ENCODE assay signal across 12 cellular contexts in genomic region chr1:156584813-156585212, GRCh38. TPM values are rescaled to one million over a fixed set of nuclear protein-coding genes. Genes with fewer than 3 reads are reported as not detected.
A peak's percentile ranks its signal among the peaks of the same experiment; 100 is the strongest.
DNase-seq lines count a peak whose midpoint lies in the region; ATAC-seq, FAIRE-seq and TF ChIP-seq lines count a peak whose summit lies in the region.
"Had no signal": no experiment of that assay in that cellular context is flagged by ENCODE, and none has a peak within 500 bp of the region (broad histone marks: within the 10 kb centered on the region; RNA-seq: fewer than 3 reads in every experiment).

No MANE protein-coding gene starts in this region.

- POLR2A ChIA-PET in K562 (lab: Yijun Ruan, JAX): interaction anchor here (0.7 kb wide), 1 partner anchor 49 kb away, joined by 4 read pairs; no protein-coding TSS in a partner anchor

- H2AFZ ChIP-seq in Karpas-422 (ENCODE audit: low read length): no peak overlapping the region
- peak overlapping the region; percentile 63; the same call in 1 of the 2 replicates for H2AFZ ChIP-seq in K562 (ENCODE audit: low read depth, low read length)

- H3K4me3 Mint-ChIP-seq in activated T-cell treated with anti-CD3 and anti-CD28 coated beads, Interleukin-2, amount 50 U/mL, for 24 hours: no peak overlapping the region

- WGBS in K562 (ENCODE audit: insufficient coverage, low coverage, missing lambda C conversion rate): 26% methylated on average over 11 of the region's 11 CpGs

- H3K79me2 ChIP-seq in Karpas-422 (ENCODE audit: low read length) (no peaks in the 10 kb centered on the region), K562 (ENCODE audit: control insufficient read depth, insufficient read depth, low read length) (no peaks in the 10 kb centered on the region)

- H3K4me3 ChIP-seq in Karpas-422 (ENCODE audit: low read length): no peak overlapping the region
- H3K4me3 ChIP-seq in K562: no peak overlapping the region
- no peak overlapping the region for H3K4me3 ChIP-seq in retinal pigment epithelial cell (ENCODE audit: low read length)
- H3K4me3 ChIP-seq: thyroid gland had no signal

- TF ChIP-seq EP300 in K562 (IDR thresholded peaks at IDR 0.05; ENCODE audit: low read length): no peak

- H4K20me1 ChIP-seq in Karpas-422 (ENCODE audit: insufficient read depth, low read depth, low read length) (no peaks in the 10 kb centered on the region), K562 (replicated peaks; ENCODE audit: control insufficient read depth, insufficient read depth, low read length) (no peaks in the 10 kb centered on the region)

- in situ Hi-C loops in K562 (cut with MboI): no loop called here

- no peaks in the 10 kb centered on the region for H3K9me3 Mint-ChIP-seq in activated T-cell treated with anti-CD3 and anti-CD28 coated beads, Interleukin-2, amount 50 U/mL, for 24 hours

- DNase-seq in NCI-H2081 (lab: John Stamatoyannopoulos, UW) (peak; percentile 14 to 64), NCI-H2081 treated with DMSO at 0.1 percent for 48 hours (lab: John Stamatoyannopoulos, UW) (no peak), Karpas-422 (peak; percentile 71), K562 (ENCODE audit: extremely low read depth in 1 of 4, low spot score in 3 of 4) (peak; percentile 45 to 63 (median 60)), retinal pigment epithelial cell (ENCODE audit: low read depth) (no peak), foreskin melanocyte (no peak)
- DNase-seq in activated T-cell treated with anti-CD3 and anti-CD28 coated beads, Interleukin-2, amount 50 U/mL, for 24 hours: no peak
- DNase-seq: thyroid gland had no signal

- ATAC-seq in K562 (peak; percentile 89), GM19351 (IDR thresholded peaks at IDR 0.05; ENCODE audit: unreplicated experiment) (no peak)

- no peak for FAIRE-seq in K562 (lab: Jason Lieb, UNC)

- no TSS peak for BruUV-seq in K562 (replicated peaks; lab: Mats Ljungman, UMichigan)

- no peak for TF ChIP-seq POLR2A in K562 (conservative IDR thresholded peaks at IDR 0.05)

- peak; percentile 54 to 76 (median 72) for TF ChIP-seq CTCF in K562 (IDR thresholded peaks at IDR 0.05 in 2 of 3, conservative IDR thresholded peaks at IDR 0.05 in 1 of 3; ENCODE audit: insufficient read depth in 2 of 3, low read depth in 1 of 3, low read length in 3 of 3)
- peak; percentile 60 for TF ChIP-seq CTCF in retinal pigment epithelial cell (conservative IDR thresholded peaks at IDR 0.05; ENCODE audit: low read depth, low read length)

- CTCF ChIA-PET in K562 (lab: Yijun Ruan, JAX; ENCODE audit: low intra/inter-chr PET ratio): interaction anchor here (0.6 to 4.6 kb wide), 5 partner anchors 19 to 344 kb away, joined by 4 to 77 read pairs (median 12); no protein-coding TSS in a partner anchor

- H3K36me3 Mint-ChIP-seq in activated T-cell treated with anti-CD3 and anti-CD28 coated beads, Interleukin-2, amount 50 U/mL, for 24 hours (ENCODE audit: low read depth): peaks cover 18% of the 10 kb centered on the region

- peaks cover 33% of the 10 kb centered on the region for H3K4me1 ChIP-seq in Karpas-422 (ENCODE audit: low read length)
- peaks cover 0 to 10% of the 10 kb centered on the region in 2 experiments; a peak in 3 of 5 replicates for H3K4me1 ChIP-seq in K562 (replicated peaks in 1 of 2; ENCODE audit: control insufficient read depth in 2 of 2, insufficient read depth in 2 of 2, low read length in 2 of 2)
- H3K4me1 ChIP-seq: thyroid gland had no signal

- no peak overlapping the region for H3K27ac ChIP-seq in Karpas-422 (ENCODE audit: low read length)
- H3K27ac ChIP-seq in K562 (ENCODE audit: extremely low read depth, low read depth, low read length): no peak overlapping the region
- H3K27ac ChIP-seq: thyroid gland, VCaP had no signal

- no peak overlapping the region for H3K27ac Mint-ChIP-seq in activated T-cell treated with anti-CD3 and anti-CD28 coated beads, Interleukin-2, amount 50 U/mL, for 24 hours

- H3K27me3 ChIP-seq in Karpas-422 (ENCODE audit: low read length) (no peaks in the 10 kb centered on the region), K562 (ENCODE audit: control insufficient read depth in 2 of 2, insufficient read depth in 2 of 2, low read length in 2 of 2) (no peaks in the 10 kb centered on the region)
- H3K27me3 ChIP-seq: thyroid gland had no signal

- H3K4me2 ChIP-seq in Karpas-422 (ENCODE audit: low read depth, low read length, poor library complexity, severe bottlenecking) (peak overlapping the region; percentile 48), K562 (ENCODE audit: insufficient read depth, low read length) (no peak overlapping the region)

- peak in 1 of 2 experiments; percentile 29; a peak in 2 of 4 replicates for TF ChIP-seq RAD21 in K562 (CRISPR knock-in tag; conservative IDR thresholded peaks at IDR 0.05 in 1 of 2, IDR thresholded peaks at IDR 0.05 in 1 of 2)

- intact Hi-C loops in K562 (cut with micrococcal nuclease): loop anchor here (1.0 to 2.0 kb wide), 2 partner anchors 23 to 128 kb away; no protein-coding TSS in a partner anchor

- no peaks in the 10 kb centered on the region for H3K9me1 ChIP-seq in K562 (ENCODE audit: control insufficient read depth, insufficient read depth, low read length)

- peaks cover 26% of the 10 kb centered on the region for H3K4me1 Mint-ChIP-seq in activated T-cell treated with anti-CD3 and anti-CD28 coated beads, Interleukin-2, amount 50 U/mL, for 24 hours (ENCODE audit: low read depth)

- H3K9me2 ChIP-seq in Karpas-422 (replicated peaks; ENCODE audit: insufficient read depth, low read length): no peaks in the 10 kb centered on the region

- no peaks in the 10 kb centered on the region for H3K9me3 ChIP-seq in Karpas-422 (ENCODE audit: low read length)
- no peaks in the 10 kb centered on the region for H3K9me3 ChIP-seq in K562 (replicated peaks; ENCODE audit: control insufficient read depth, insufficient read depth, low read depth, low read length)
- H3K9me3 ChIP-seq: thyroid gland had no signal

- H3K36me3 ChIP-seq in Karpas-422 (ENCODE audit: insufficient read depth, low read length) (no peaks in the 10 kb centered on the region), K562 (ENCODE audit: control insufficient read depth, insufficient read depth, low read length) (no peaks in the 10 kb centered on the region)
- H3K36me3 ChIP-seq: thyroid gland had no signal

- H3K27me3 Mint-ChIP-seq in activated T-cell treated with anti-CD3 and anti-CD28 coated beads, Interleukin-2, amount 50 U/mL, for 24 hours: no peaks in the 10 kb centered on the region

- H3K9ac ChIP-seq in Karpas-422 (ENCODE audit: low read length) (no peak overlapping the region), K562 (ENCODE audit: insufficient read depth in 1 of 2, low read depth in 2 of 2, low read length in 2 of 2) (no peak overlapping the region)

RNA-seq across cellular contexts. Expression of gene TTC24, which starts 5.3 kb away (rescaled TPM):
- total RNA-seq in Karpas-422 (2014; rRNA removed; shearing (Covaris generic); ENCODE audit: low replicate concordance): 2.9 and 7.8 TPM in 2 replicates
- total RNA-seq in K562 (2011; cell fraction: chromatin; rRNA removed; ENCODE audit: low replicate concordance): not detected in 2 replicates
- total RNA-seq in K562 (2011; cell fraction: nucleolus; rRNA removed): not detected in 2 replicates
- total RNA-seq in K562 (2011; cell fraction: nucleoplasm; rRNA removed): not detected in 2 replicates
- total RNA-seq in K562 (2014; rRNA removed): not detected in 2 replicates
- total RNA-seq in K562 (2014; rRNA removed; fragmentation: Illumina TruSeq; extraction: Trizol): not detected in 2 replicates
- not detected in 2 replicates for total RNA-seq in K562 (2015; rRNA removed; fragmentation: Illumina TruSeq; extraction: Trizol)
- total RNA-seq in K562 (2021): not detected in 2 replicates
- polyA plus RNA-seq in K562 (2011; rRNA removed): not detected in 2 replicates
- not detected in 2 replicates for polyA plus RNA-seq in K562 (2011; cell fraction: cytosol; rRNA removed)
- not detected in 2 replicates for polyA plus RNA-seq in K562 (2011; cell fraction: nucleus; rRNA removed)
- polyA plus RNA-seq in K562 (2012): not detected in 2 replicates
- not detected in 2 replicates for polyA plus RNA-seq in K562 (2014; fragmentation: Illumina TruSeq; extraction: Trizol)
- not detected for polyA plus RNA-seq in K562 (2014; fragmentation: Nextera tagmentation; extraction: Ambion mirVana)
- not detected in 2 replicates for polyA plus RNA-seq in K562 (2014; rRNA removed)
- not detected in 2 replicates for polyA minus RNA-seq in K562 (2011; rRNA and poly(A)+ RNA removed)
- not detected in 2 replicates for polyA minus RNA-seq in K562 (2011; cell fraction: cytosol; rRNA and poly(A)+ RNA removed)
- polyA minus RNA-seq in K562 (2011; cell fraction: nucleus; rRNA and poly(A)+ RNA removed): not detected in 2 replicates
- total RNA-seq: dermis microvascular lymphatic vessel endothelial cell had no signal
- polyA plus RNA-seq: neural cell had no signal

RNA-seq across cellular contexts. Expression of gene NAXE, which starts 6.8 kb away (rescaled TPM):
- 113 and 135 TPM in 2 replicates for total RNA-seq in Karpas-422 (2014; rRNA removed; shearing (Covaris generic); ENCODE audit: low replicate concordance)
- total RNA-seq in K562 (2011; cell fraction: chromatin; rRNA removed; ENCODE audit: low replicate concordance): 43.8 and 126 TPM in 2 replicates
- 112 and 139 TPM in 2 replicates for total RNA-seq in K562 (2011; cell fraction: nucleolus; rRNA removed)
- 102 TPM in 2 replicates for total RNA-seq in K562 (2011; cell fraction: nucleoplasm; rRNA removed)
- total RNA-seq in K562 (2014; rRNA removed) (122 and 150 TPM in 2 replicates), K562 (2014; rRNA removed; fragmentation: Illumina TruSeq; extraction: Trizol) (76.6 and 99.9 TPM in 2 replicates), K562 (2015; rRNA removed; fragmentation: Illumina TruSeq; extraction: Trizol) (90.0 and 93.1 TPM in 2 replicates), K562 (2021) (112 and 113 TPM in 2 replicates)
- polyA plus RNA-seq in K562 (2011; rRNA removed) (38.4 and 66.9 TPM in 2 replicates), K562 (2014; fragmentation: Illumina TruSeq; extraction: Trizol) (136 and 137 TPM in 2 replicates), K562 (2014; fragmentation: Nextera tagmentation; extraction: Ambion mirVana) (10 to 100 TPM; 27.3 to 38.2 TPM), K562 (2014; rRNA removed) (77.2 and 85.8 TPM in 2 replicates)
- polyA plus RNA-seq in K562 (2011; cell fraction: cytosol; rRNA removed): 81.6 and 136 TPM in 2 replicates
- 82.3 and 92.2 TPM in 2 replicates for polyA plus RNA-seq in K562 (2011; cell fraction: nucleus; rRNA removed)
- polyA plus RNA-seq in K562 (2012): 106 and 111 TPM in 2 replicates
- 31.2 and 45.6 TPM in 2 replicates for polyA minus RNA-seq in K562 (2011; rRNA and poly(A)+ RNA removed)
- 23.6 and 34.6 TPM in 2 replicates for polyA minus RNA-seq in K562 (2011; cell fraction: cytosol; rRNA and poly(A)+ RNA removed)
- 40.1 and 65.3 TPM in 2 replicates for polyA minus RNA-seq in K562 (2011; cell fraction: nucleus; rRNA and poly(A)+ RNA removed)

RNA-seq across cellular contexts. Expression of gene IQGAP3, which starts 12.4 kb away (rescaled TPM):
- total RNA-seq in Karpas-422 (2014; rRNA removed; shearing (Covaris generic); ENCODE audit: low replicate concordance): 0.75 and 1.5 TPM in 2 replicates
- total RNA-seq in K562 (2011; cell fraction: chromatin; rRNA removed; ENCODE audit: low replicate concordance): 82.6 and 114 TPM in 2 replicates
- total RNA-seq in K562 (2011; cell fraction: nucleolus; rRNA removed): 58.8 and 62.5 TPM in 2 replicates
- total RNA-seq in K562 (2011; cell fraction: nucleoplasm; rRNA removed): 60.2 and 63.7 TPM in 2 replicates
- total RNA-seq in K562 (2014; rRNA removed) (10.5 and 14.4 TPM in 2 replicates), K562 (2014; rRNA removed; fragmentation: Illumina TruSeq; extraction: Trizol) (6.4 and 8.4 TPM in 2 replicates), K562 (2015; rRNA removed; fragmentation: Illumina TruSeq; extraction: Trizol) (9.2 and 10.8 TPM in 2 replicates), K562 (2021) (14.1 and 16.6 TPM in 2 replicates)
- polyA plus RNA-seq in K562 (2011; rRNA removed) (14.1 and 32.1 TPM in 2 replicates), K562 (2014; fragmentation: Illumina TruSeq; extraction: Trizol) (11.0 and 11.9 TPM in 2 replicates), K562 (2014; fragmentation: Nextera tagmentation; extraction: Ambion mirVana) (1 to 10 TPM; 1.4 TPM), K562 (2014; rRNA removed) (10.5 and 16.5 TPM in 2 replicates)
- 9.2 and 12.7 TPM in 2 replicates for polyA plus RNA-seq in K562 (2011; cell fraction: cytosol; rRNA removed)
- polyA plus RNA-seq in K562 (2011; cell fraction: nucleus; rRNA removed): 162 and 212 TPM in 2 replicates
- polyA plus RNA-seq in K562 (2012): 12.9 and 29.3 TPM in 2 replicates
- 16.0 and 26.5 TPM in 2 replicates for polyA minus RNA-seq in K562 (2011; rRNA and poly(A)+ RNA removed)
- 7.9 and 16.4 TPM in 2 replicates for polyA minus RNA-seq in K562 (2011; cell fraction: cytosol; rRNA and poly(A)+ RNA removed)
- polyA minus RNA-seq in K562 (2011; cell fraction: nucleus; rRNA and poly(A)+ RNA removed): 23.0 and 48.5 TPM in 2 replicates
- polyA plus RNA-seq: neural cell had no signal

RNA-seq across cellular contexts. Expression of gene GPATCH4, which starts 16.5 kb away (rescaled TPM):
- 26.2 and 28.0 TPM in 2 replicates for total RNA-seq in Karpas-422 (2014; rRNA removed; shearing (Covaris generic); ENCODE audit: low replicate concordance)
- total RNA-seq in K562 (2011; cell fraction: chromatin; rRNA removed; ENCODE audit: low replicate concordance): 75.8 and 111 TPM in 2 replicates
- total RNA-seq in K562 (2011; cell fraction: nucleolus; rRNA removed): 69.5 and 70.0 TPM in 2 replicates
- total RNA-seq in K562 (2011; cell fraction: nucleoplasm; rRNA removed): 69.2 and 102 TPM in 2 replicates
- total RNA-seq in K562 (2014; rRNA removed) (43.7 and 47.5 TPM in 2 replicates), K562 (2014; rRNA removed; fragmentation: Illumina TruSeq; extraction: Trizol) (73.1 and 76.5 TPM in 2 replicates), K562 (2015; rRNA removed; fragmentation: Illumina TruSeq; extraction: Trizol) (75.8 and 79.5 TPM in 2 replicates), K562 (2021) (45.8 and 51.4 TPM in 2 replicates)
- polyA plus RNA-seq in K562 (2011; rRNA removed) (51.5 and 57.9 TPM in 2 replicates), K562 (2014; fragmentation: Illumina TruSeq; extraction: Trizol) (94.7 and 105 TPM in 2 replicates), K562 (2014; fragmentation: Nextera tagmentation; extraction: Ambion mirVana) (10 to 100 TPM; 82.1 to 90.8 TPM), K562 (2014; rRNA removed) (53.9 and 59.3 TPM in 2 replicates)
- polyA plus RNA-seq in K562 (2011; cell fraction: cytosol; rRNA removed): 29.4 and 32.0 TPM in 2 replicates
- 51.1 and 51.7 TPM in 2 replicates for polyA plus RNA-seq in K562 (2011; cell fraction: nucleus; rRNA removed)
- polyA plus RNA-seq in K562 (2012): 27.1 and 86.2 TPM in 2 replicates
- polyA minus RNA-seq in K562 (2011; rRNA and poly(A)+ RNA removed): 72.9 and 74.3 TPM in 2 replicates
- polyA minus RNA-seq in K562 (2011; cell fraction: cytosol; rRNA and poly(A)+ RNA removed): 17.4 and 29.2 TPM in 2 replicates
- polyA minus RNA-seq in K562 (2011; cell fraction: nucleus; rRNA and poly(A)+ RNA removed): 49.8 and 60.9 TPM in 2 replicates

RNA-seq across cellular contexts. Expression of gene HAPLN2, which starts 34.4 kb away (rescaled TPM):
- total RNA-seq in Karpas-422 (2014; rRNA removed; shearing (Covaris generic); ENCODE audit: low replicate concordance): 0.47 TPM in 1 of 2 replicates, not detected in the other
- total RNA-seq in K562 (2011; cell fraction: chromatin; rRNA removed; ENCODE audit: low replicate concordance): 1.4 TPM in 1 of 2 replicates, not detected in the other
- 3.0 TPM in 2 replicates for total RNA-seq in K562 (2011; cell fraction: nucleolus; rRNA removed)
- total RNA-seq in K562 (2011; cell fraction: nucleoplasm; rRNA removed): 0.53 and 0.88 TPM in 2 replicates
- total RNA-seq in K562 (2014; rRNA removed) (3.1 and 3.8 TPM in 2 replicates), K562 (2014; rRNA removed; fragmentation: Illumina TruSeq; extraction: Trizol) (not detected in 2 replicates), K562 (2015; rRNA removed; fragmentation: Illumina TruSeq; extraction: Trizol) (0.14 and 0.19 TPM in 2 replicates), K562 (2021) (3.6 and 5.2 TPM in 2 replicates)
- polyA plus RNA-seq in K562 (2011; rRNA removed) (0.39 and 0.76 TPM in 2 replicates), K562 (2014; fragmentation: Illumina TruSeq; extraction: Trizol) (0.17 TPM in 1 of 2 replicates, not detected in the other), K562 (2014; fragmentation: Nextera tagmentation; extraction: Ambion mirVana) (not detected), K562 (2014; rRNA removed) (4.4 and 4.5 TPM in 2 replicates)
- polyA plus RNA-seq in K562 (2011; cell fraction: cytosol; rRNA removed): 1.3 and 4.1 TPM in 2 replicates
- polyA plus RNA-seq in K562 (2011; cell fraction: nucleus; rRNA removed): 6.5 and 10.9 TPM in 2 replicates
- 0.95 and 3.3 TPM in 2 replicates for polyA plus RNA-seq in K562 (2012)
- polyA minus RNA-seq in K562 (2011; rRNA and poly(A)+ RNA removed): 0.35 TPM in 1 of 2 replicates, not detected in the other
- polyA minus RNA-seq in K562 (2011; cell fraction: cytosol; rRNA and poly(A)+ RNA removed): not detected in 2 replicates
- polyA minus RNA-seq in K562 (2011; cell fraction: nucleus; rRNA and poly(A)+ RNA removed): 3.1 and 3.8 TPM in 2 replicates
- total RNA-seq: dermis microvascular lymphatic vessel endothelial cell had no signal

Comparison
In these comparisons a context has a peak if more than half of its experiments do, and no peak if none do; other contexts are left out.
1. DNase-seq: peak in NCI-H2081 (2 of 2), Karpas-422 (single experiment) and K562 (4 of 4); none in NCI-H2081 treated with DMSO at 0.1 percent for 48 hours (single experiment), retinal pigment epithelial cell (single experiment), foreskin melanocyte (single experiment) and activated T-cell treated with anti-CD3 and anti-CD28 coated beads, Interleukin-2, amount 50 U/mL, for 24 hours (single experiment).